Comparison of ENCODE assay signal across 8 cellular contexts in the genomic region with DNA sequence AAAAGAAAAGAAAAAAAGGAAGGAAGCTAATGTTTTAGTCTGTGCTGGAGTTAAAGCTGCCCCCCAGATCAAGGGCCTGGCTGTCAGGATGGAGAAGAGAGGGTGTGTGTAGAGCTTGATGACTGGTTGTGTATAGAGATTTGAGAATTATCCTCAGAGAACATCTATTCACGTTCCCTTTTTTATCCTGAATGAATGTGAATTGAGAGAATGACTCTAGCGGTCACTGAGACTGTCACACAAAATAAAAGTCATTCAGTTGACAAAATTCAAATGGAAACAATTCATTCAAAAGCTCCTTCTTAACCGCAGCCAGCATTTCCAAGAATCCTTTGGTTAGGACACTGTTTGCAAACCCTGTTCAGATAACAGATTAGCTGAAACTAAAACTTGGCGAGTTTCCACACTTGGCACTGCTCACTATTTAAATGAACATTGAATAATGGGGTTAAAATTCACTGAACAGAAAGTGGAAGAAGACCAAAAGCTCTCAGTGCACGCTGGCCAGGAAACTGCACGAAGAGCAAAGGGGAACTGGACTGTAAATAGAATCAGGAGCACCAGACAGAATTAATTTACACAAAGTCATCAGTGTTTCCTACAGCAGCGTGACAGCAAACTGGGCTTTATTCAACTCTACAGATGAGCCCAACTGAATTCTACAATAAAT. TPM values are rescaled to one million over a fixed set of nuclear protein-coding genes. Genes with fewer than 3 reads are reported as not detected.
A peak's percentile ranks its signal among the peaks of the same experiment; 100 is the strongest.
DNase-seq lines count a peak whose midpoint lies in the region; ATAC-seq and TF ChIP-seq lines count a peak whose summit lies in the region.

No MANE protein-coding gene starts in this region.

- H3K27me3 Mint-ChIP-seq in brain, result peaks cover 67% of the 10 kb centered on the region

- peaks cover 2 to 32% (median 5%) of the 10 kb centered on the region in 5 experiments for H3K9me3 Mint-ChIP-seq in brain

- peak; percentile 9 for DNase-seq in DMS 273 treated with DMSO at 0.1 percent for 48 hours (lab: John Stamatoyannopoulos, UW)
- peak; percentile 57 for DNase-seq in NCI-H1048 (lab: John Stamatoyannopoulos, UW)
- DNase-seq in ecto neural progenitor cell (ENCODE audit: low spot score), result no peak
- DNase-seq in hepatic stellate cell (ENCODE audit: low spot score), result no peak

- no peaks in the 10 kb centered on the region for H3K36me3 Mint-ChIP-seq in brain

- H3K4me3 ChIP-seq in muscle layer of duodenum (ENCODE audit: low read depth in 1 of 2, low read length in 2 of 2), result peak overlapping the region; percentile 41 to 55

- peak overlapping the region; percentile 25 to 68 (median 43) for H3K4me3 Mint-ChIP-seq in brain

- ATAC-seq in GM21390 (IDR thresholded peaks at IDR 0.05; ENCODE audit: unreplicated experiment), result peak; percentile 87
- no peak for ATAC-seq in GM18505 (IDR thresholded peaks at IDR 0.05; ENCODE audit: unreplicated experiment)

- H3K36me3 ChIP-seq in muscle layer of duodenum (ENCODE audit: control insufficient read depth in 1 of 2, insufficient read depth in 2 of 2, low read length in 2 of 2), result no peaks in the 10 kb centered on the region

- peak overlapping the region in 3 of 5 experiments; percentile 75 to 85 (median 76) for H3K27ac Mint-ChIP-seq in brain

- no peaks in the 10 kb centered on the region for H3K27me3 ChIP-seq in muscle layer of duodenum (ENCODE audit: low read depth, low read length)

- no peaks in the 10 kb centered on the region for H3K9me3 ChIP-seq in muscle layer of duodenum (ENCODE audit: control insufficient read depth in 1 of 2, low read length in 2 of 2)

- peaks cover 0 to 5% of the 10 kb centered on the region in 2 donors for H3K4me1 ChIP-seq in muscle layer of duodenum (ENCODE audit: control insufficient read depth in 1 of 2, insufficient read depth in 2 of 2, low read length in 2 of 2)

- TF ChIP-seq POLR2A in GM18505 (IDR thresholded peaks at IDR 0.05; ENCODE audit: borderline replicate concordance, extremely low read depth, insufficient read depth, insufficient read length), result no peak

- no peak overlapping the region for H3K27ac ChIP-seq in muscle layer of duodenum (ENCODE audit: low read length)

- H3K4me1 Mint-ChIP-seq in brain, result peaks cover 22% of the 10 kb centered on the region

- no peak for TF ChIP-seq CTCF in brain (conservative IDR thresholded peaks at IDR 0.05)

RNA-seq across cellular contexts. Expression of gene FAM89A, which starts 13.6 kb away (rescaled TPM):
- polyA plus RNA-seq in brain (ENCODE audit: insufficient read depth, low read depth, low replicate concordance), result 6.2 TPM

Comparison
In these comparisons a context has a peak if more than half of its experiments do, and no peak if none do; other contexts are left out.
1. DNase-seq: peak in DMS 273 treated with DMSO at 0.1 percent for 48 hours (single experiment) and NCI-H1048 (single experiment); none in ecto neural progenitor cell (single experiment) and hepatic stellate cell (single experiment).